Comparison of ENCODE assay signal across 12 cellular contexts in genomic region chr4:2592572-2592971, GRCh38. TPM values are rescaled to one million over a fixed set of nuclear protein-coding genes. Genes with fewer than 3 reads are reported as not detected.
DNase-seq lines count a peak whose midpoint lies in the region; ATAC-seq and TF ChIP-seq lines count a peak whose summit lies in the region.
"Had no signal": no experiment of that assay in that cellular context is flagged by ENCODE, and none has a peak within 500 bp of the region (broad histone marks: within the 10 kb centered on the region; RNA-seq: fewer than 3 reads in every experiment).

No MANE protein-coding gene starts in this region.

- POLR2A ChIA-PET in activated CD4-positive, alpha-beta T cell treated with anti-CD3 and anti-CD28 coated beads for 36 hours (lab: Charles Lee), result no interaction called here

- CTCF ChIA-PET in activated CD4-positive, alpha-beta T cell treated with anti-CD3 and anti-CD28 coated beads for 36 hours (lab: Charles Lee), result interaction anchor here (0.5 to 1.5 kb wide), 4 partner anchors 10 to 120 kb away, joined by 3 to 5 read pairs (median 4); no protein-coding TSS in a partner anchor

- peak; percentile 26 for ATAC-seq in activated CD4-positive, alpha-beta T cell treated with anti-CD3 and anti-CD28 coated beads for 36 hours
- ATAC-seq in HG03460 (IDR thresholded peaks at IDR 0.05; ENCODE audit: unreplicated experiment), result no peak

- H3K9me3 Mint-ChIP-seq in activated CD4-positive, alpha-beta T cell treated with anti-CD3 and anti-CD28 coated beads for 36 hours (ENCODE audit: low read depth), result no peaks in the 10 kb centered on the region
- H3K9me3 Mint-ChIP-seq in glutamatergic neuron (ENCODE audit: unreplicated experiment) (peaks cover 20% of the 10 kb centered on the region), osteocyte (ENCODE audit: unreplicated experiment) (no peaks in the 10 kb centered on the region)
- H3K9me3 Mint-ChIP-seq: central memory CD8-positive, alpha-beta T cell; natural killer cell treated with Interleukin-12 subunit alpha and Interleukin-12 subunit beta and Interleukin-15 and Interleukin-18, amount 100 ng/mL, for 72 hours had no signal

- DNase-seq in activated CD4-positive, alpha-beta T cell treated with anti-CD3 and anti-CD28 coated beads for 36 hours, result no peak
- no peak for DNase-seq in activated CD4-positive, alpha-beta T cell treated with anti-CD3 and anti-CD28 coated beads for 48 hours
- DNase-seq in MV-4-11 (lab: John Stamatoyannopoulos, UW), result peak; percentile 31
- DNase-seq in glutamatergic neuron, result no peak
- no peak for DNase-seq in osteocyte (ENCODE audit: extremely low spot score, unreplicated experiment)
- DNase-seq in DMS53 (lab: John Stamatoyannopoulos, UW), result no peak
- DNase-seq in A172 (ENCODE audit: low spot score), result no peak
- DNase-seq: activated effector memory CD4-positive, alpha-beta T cell treated with anti-CD3 and anti-CD28 coated beads, Interleukin-2, amount 50 U/mL, for 16 hours; NCI-H2227 treated with DMSO at 0.1 percent for 48 hours had no signal

- no peak overlapping the region for H3K4me3 Mint-ChIP-seq in activated CD4-positive, alpha-beta T cell treated with anti-CD3 and anti-CD28 coated beads for 36 hours
- peak overlapping the region; percentile 61 for H3K4me3 Mint-ChIP-seq in glutamatergic neuron (ENCODE audit: unreplicated experiment)
- H3K4me3 Mint-ChIP-seq in osteocyte (ENCODE audit: unreplicated experiment), result no peak overlapping the region
- H3K4me3 Mint-ChIP-seq: central memory CD8-positive, alpha-beta T cell; natural killer cell treated with Interleukin-12 subunit alpha and Interleukin-12 subunit beta and Interleukin-15 and Interleukin-18, amount 100 ng/mL, for 72 hours had no signal

- peak overlapping the region; percentile 30 for H3K27ac Mint-ChIP-seq in activated CD4-positive, alpha-beta T cell treated with anti-CD3 and anti-CD28 coated beads for 36 hours
- peak overlapping the region; percentile 43 for H3K27ac Mint-ChIP-seq in glutamatergic neuron (ENCODE audit: unreplicated experiment)
- peak overlapping the region; percentile 4 for H3K27ac Mint-ChIP-seq in osteocyte (ENCODE audit: unreplicated experiment)

- H3K27me3 Mint-ChIP-seq in activated CD4-positive, alpha-beta T cell treated with anti-CD3 and anti-CD28 coated beads for 36 hours, result no peaks in the 10 kb centered on the region
- H3K27me3 Mint-ChIP-seq in glutamatergic neuron (ENCODE audit: unreplicated experiment) (peaks cover 11% of the 10 kb centered on the region), osteocyte (ENCODE audit: unreplicated experiment) (no peaks in the 10 kb centered on the region)
- H3K27me3 Mint-ChIP-seq: central memory CD8-positive, alpha-beta T cell; natural killer cell treated with Interleukin-12 subunit alpha and Interleukin-12 subunit beta and Interleukin-15 and Interleukin-18, amount 100 ng/mL, for 72 hours had no signal

- H3K4me1 Mint-ChIP-seq in activated CD4-positive, alpha-beta T cell treated with anti-CD3 and anti-CD28 coated beads for 36 hours, result peaks cover 61% of the 10 kb centered on the region
- H3K4me1 Mint-ChIP-seq in glutamatergic neuron (ENCODE audit: low read depth, unreplicated experiment) (peaks cover 56% of the 10 kb centered on the region), osteocyte (ENCODE audit: unreplicated experiment) (peaks cover 54% of the 10 kb centered on the region)

- TF ChIP-seq CTCF in glutamatergic neuron (IDR thresholded peaks at IDR 0.05; ENCODE audit: partially characterized antibody, unreplicated experiment) (no peak), osteocyte (IDR thresholded peaks at IDR 0.05) (no peak)

- intact Hi-C loops in activated CD4-positive, alpha-beta T cell treated with anti-CD3 and anti-CD28 coated beads for 36 hours (cut with DNase I, micrococcal nuclease), result no loop called here

- H3K36me3 Mint-ChIP-seq in activated CD4-positive, alpha-beta T cell treated with anti-CD3 and anti-CD28 coated beads for 36 hours (ENCODE audit: low read depth), result peaks cover 2% of the 10 kb centered on the region
- H3K36me3 Mint-ChIP-seq in glutamatergic neuron (ENCODE audit: unreplicated experiment), result no peaks in the 10 kb centered on the region
- H3K36me3 Mint-ChIP-seq in osteocyte (ENCODE audit: unreplicated experiment), result peaks cover 7% of the 10 kb centered on the region
- H3K36me3 Mint-ChIP-seq: natural killer cell treated with Interleukin-12 subunit alpha and Interleukin-12 subunit beta and Interleukin-15 and Interleukin-18, amount 100 ng/mL, for 72 hours had no signal

RNA-seq across cellular contexts. Expression of gene FAM193A, which starts 56.1 kb away (rescaled TPM):
- 10 to 100 TPM; 22.1 to 30.1 TPM for total RNA-seq in activated CD4-positive, alpha-beta T cell treated with anti-CD3 and anti-CD28 coated beads for 36 hours
- total RNA-seq in glutamatergic neuron (ENCODE audit: unreplicated experiment) (56.1 TPM), osteocyte (35.3 and 36.5 TPM in 2 replicates)
- total RNA-seq in A172 (2014; rRNA removed; shearing (Covaris generic)), result 10.3 and 12.0 TPM in 2 replicates
